Comparison of ENCODE assay signal across 41 cellular contexts in genomic region chr10:48887982-48888381, GRCh38. TPM values are rescaled to one million over a fixed set of nuclear protein-coding genes. Genes with fewer than 3 reads are reported as not detected.
"Had no signal": no experiment of that assay in that cellular context is flagged by ENCODE, and none has a peak within 500 bp of the region (broad histone marks: within the 10 kb centered on the region; RNA-seq: fewer than 3 reads in every experiment).

No MANE protein-coding gene starts in this region.

- H3K36me3 Mint-ChIP-seq: activated CD4-positive, alpha-beta memory T cell treated with anti-CD3 and anti-CD28 coated beads for 36 hours; activated naive CD4-positive, alpha-beta T cell treated with anti-CD3 and anti-CD28 coated beads, Interleukin-2, amount 50 U/mL, for 72 hours; activated naive CD8-positive, alpha-beta T cell treated with anti-CD3 and anti-CD28 coated beads for 36 hours had no signal

- H3K27me3 ChIP-seq: adrenal gland, body of pancreas, brain microvascular endothelial cell had no signal

- H3K4me3 ChIP-seq: adrenal gland, body of pancreas, cardiac muscle cell had no signal

- H3K9me3 ChIP-seq: adrenal gland, body of pancreas had no signal

- H3K9me3 Mint-ChIP-seq: activated B cell treated with CpG ODN at 0.5 μM for 24 hours; activated CD4-positive, alpha-beta memory T cell treated with anti-CD3 and anti-CD28 coated beads for 36 hours; activated CD4-positive, alpha-beta T cell treated with anti-CD3 and anti-CD28 coated beads, Interleukin-2, amount 10 ng/mL, durations not matched to agents 24 days and 14 days; activated CD8-positive, alpha-beta T cell treated with anti-CD3 and anti-CD28 coated beads for 36 hours; activated naive CD4-positive, alpha-beta T cell treated with anti-CD3 and anti-CD28 coated beads for 36 hours; activated naive CD4-positive, alpha-beta T cell treated with anti-CD3 and anti-CD28 coated beads, Interleukin-2, amount 50 U/mL, for 72 hours; activated naive CD8-positive, alpha-beta T cell treated with anti-CD3 and anti-CD28 coated beads for 36 hours; activated T-cell treated with anti-CD3 and anti-CD28 coated beads, Interleukin-2, amount 50 U/mL, for 4 hours; activated T-cell treated with anti-CD3 and anti-CD28 coated beads, Interleukin-2, amount 50 U/mL, for 72 hours; activated T-helper 1 cell treated with anti-CD3 and anti-CD28 coated beads, Interleukin-12 subunit alpha, Interleukin-12 subunit beta, Interleukin-2, Interleukin-4 antibody, amounts not matched to agents 30 ng/mL and 10 ng/mL and 1 ng/mL, durations not matched to agents 14 hours and 24 hours and 36 hours; activated T-helper 17 cell treated with anti-CD3 and anti-CD28 coated beads, Interleukin-2, amount 50 U/mL, for 72 hours; central memory CD8-positive, alpha-beta T cell; T-helper 1 cell treated with Interleukin-12 subunit alpha and Interleukin-12 subunit beta and Interleukin-4 antibody, amounts not matched to agents 30 μg/mL and 1 μg/mL, for 36 hours; T-helper 2 cell treated with Interferon-gamma antibody and Interleukin-4, amounts not matched to agents 5 μg/mL and 100 μg/mL, for 36 hours had no signal

- H3K4me1 Mint-ChIP-seq: activated B cell treated with CpG ODN at 0.5 μM for 24 hours; activated CD4-positive, alpha-beta T cell treated with anti-CD3 and anti-CD28 coated beads, Interleukin-2, amount 10 ng/mL, durations not matched to agents 24 days and 14 days; activated naive CD8-positive, alpha-beta T cell treated with anti-CD3 and anti-CD28 coated beads for 36 hours; activated T-helper 17 cell treated with anti-CD3 and anti-CD28 coated beads, Interleukin-2, amount 50 U/mL, for 72 hours; central memory CD8-positive, alpha-beta T cell had no signal

- H3K36me3 ChIP-seq: adrenal gland, brain microvascular endothelial cell, cardiac muscle cell had no signal

- ATAC-seq: activated CD8-positive, alpha-beta T cell treated with anti-CD3 and anti-CD28 coated beads for 36 hours; activated naive CD4-positive, alpha-beta T cell treated with anti-CD3 and anti-CD28 coated beads, Interleukin-2, amount 50 U/mL, for 72 hours; activated T-cell treated with anti-CD3 and anti-CD28 coated beads, Interleukin-2, amount 50 U/mL, for 4 hours; activated T-cell treated with anti-CD3 and anti-CD28 coated beads, Interleukin-2, amount 50 U/mL, for 72 hours; activated T-helper 17 cell treated with anti-CD3 and anti-CD28 coated beads, Interleukin-2, amount 50 U/mL, for 72 hours; body of pancreas had no signal

- H3K27me3 Mint-ChIP-seq: activated B cell treated with CpG ODN at 0.5 μM for 24 hours; activated CD4-positive, alpha-beta memory T cell treated with anti-CD3 and anti-CD28 coated beads for 36 hours; activated CD4-positive, alpha-beta T cell treated with anti-CD3 and anti-CD28 coated beads, Interleukin-2, amount 10 ng/mL, durations not matched to agents 24 days and 14 days; activated CD8-positive, alpha-beta T cell treated with anti-CD3 and anti-CD28 coated beads for 36 hours; activated naive CD8-positive, alpha-beta T cell treated with anti-CD3 and anti-CD28 coated beads for 36 hours had no signal

- FAIRE-seq: astrocyte, bronchial epithelial cell, TTC549 had no signal

- H3K27ac Mint-ChIP-seq: activated CD4-positive, alpha-beta memory T cell treated with anti-CD3 and anti-CD28 coated beads for 36 hours; activated CD4-positive, alpha-beta T cell treated with anti-CD3 and anti-CD28 coated beads, Interleukin-2, amount 10 ng/mL, durations not matched to agents 24 days and 14 days; activated CD8-positive, alpha-beta T cell treated with anti-CD3 and anti-CD28 coated beads for 36 hours; activated naive CD4-positive, alpha-beta T cell treated with anti-CD3 and anti-CD28 coated beads for 36 hours; activated naive CD4-positive, alpha-beta T cell treated with anti-CD3 and anti-CD28 coated beads, Interleukin-2, amount 50 U/mL, for 72 hours; activated naive CD8-positive, alpha-beta T cell treated with anti-CD3 and anti-CD28 coated beads for 36 hours; activated T-cell treated with anti-CD3 and anti-CD28 coated beads, Interleukin-2, amount 50 U/mL, for 72 hours; activated T-helper 1 cell treated with anti-CD3 and anti-CD28 coated beads, Interleukin-12 subunit alpha, Interleukin-12 subunit beta, Interleukin-2, Interleukin-4 antibody, amounts not matched to agents 30 ng/mL and 10 ng/mL and 1 ng/mL, durations not matched to agents 14 hours and 24 hours and 36 hours; activated T-helper 17 cell treated with anti-CD3 and anti-CD28 coated beads, Interleukin-2, amount 50 U/mL, for 72 hours; T-helper 1 cell treated with Interleukin-12 subunit alpha and Interleukin-12 subunit beta and Interleukin-4 antibody, amounts not matched to agents 30 μg/mL and 1 μg/mL, for 36 hours; T-helper 2 cell treated with Interferon-gamma antibody and Interleukin-4, amounts not matched to agents 5 μg/mL and 100 μg/mL, for 36 hours had no signal

- H3K4me3 Mint-ChIP-seq: activated B cell treated with CpG ODN at 0.5 μM for 24 hours; activated CD4-positive, alpha-beta memory T cell treated with anti-CD3 and anti-CD28 coated beads for 36 hours; activated CD4-positive, alpha-beta T cell treated with anti-CD3 and anti-CD28 coated beads, Interleukin-2, amount 10 ng/mL, durations not matched to agents 24 days and 14 days; activated CD8-positive, alpha-beta T cell treated with anti-CD3 and anti-CD28 coated beads for 36 hours; activated naive CD4-positive, alpha-beta T cell treated with anti-CD3 and anti-CD28 coated beads for 36 hours; activated naive CD8-positive, alpha-beta T cell treated with anti-CD3 and anti-CD28 coated beads for 36 hours; activated T-cell treated with anti-CD3 and anti-CD28 coated beads, Interleukin-2, amount 50 U/mL, for 4 hours; activated T-cell treated with anti-CD3 and anti-CD28 coated beads, Interleukin-2, amount 50 U/mL, for 72 hours; activated T-helper 1 cell treated with anti-CD3 and anti-CD28 coated beads, Interleukin-12 subunit alpha, Interleukin-12 subunit beta, Interleukin-2, Interleukin-4 antibody, amounts not matched to agents 30 ng/mL and 10 ng/mL and 1 ng/mL, durations not matched to agents 14 hours and 24 hours and 36 hours; activated T-helper 17 cell treated with anti-CD3 and anti-CD28 coated beads, Interleukin-2, amount 50 U/mL, for 72 hours; central memory CD8-positive, alpha-beta T cell; T-helper 1 cell treated with Interleukin-12 subunit alpha and Interleukin-12 subunit beta and Interleukin-4 antibody, amounts not matched to agents 30 μg/mL and 1 μg/mL, for 36 hours; T-helper 2 cell treated with Interferon-gamma antibody and Interleukin-4, amounts not matched to agents 5 μg/mL and 100 μg/mL, for 36 hours had no signal

- H3K4me1 ChIP-seq: adrenal gland, body of pancreas had no signal

- DNase-seq: activated B cell treated with CpG ODN at 0.5 μM for 24 hours; activated CD4-positive, alpha-beta memory T cell treated with anti-CD3 and anti-CD28 coated beads for 36 hours; activated CD4-positive, alpha-beta T cell treated with anti-CD3 and anti-CD28 coated beads for 4 hours; activated CD4-positive, alpha-beta T cell treated with anti-CD3 and anti-CD28 coated beads, Interleukin-2, amount 10 ng/mL, durations not matched to agents 24 days and 14 days; activated CD4-positive, alpha-beta T cell treated with anti-CD3 and anti-CD28 coated beads, Interleukin-2, amount 50 U/mL, for 1 hour; activated CD4-positive, alpha-beta T cell treated with anti-CD3 and anti-CD28 coated beads, Interleukin-2, amount 50 U/mL, for 4 hours; activated CD4-positive, CD25-positive, alpha-beta regulatory T cell treated with anti-CD3 and anti-CD28 coated beads, Interleukin-2, amount 50 U/mL, for 72 hours; activated CD8-positive, alpha-beta memory T cell treated with anti-CD3 and anti-CD28 coated beads, Interleukin-2, amount 50 U/mL, for 4 hours; activated CD8-positive, alpha-beta T cell treated with anti-CD3 and anti-CD28 coated beads for 36 hours; activated effector memory CD4-positive, alpha-beta T cell treated with anti-CD3 and anti-CD28 coated beads, Interleukin-2, amount 50 U/mL, for 16 hours; activated gamma-delta T cell treated with Interleukin-2 at 50 U/mL for 16 hours; activated naive CD4-positive, alpha-beta T cell; activated naive CD4-positive, alpha-beta T cell treated with anti-CD3 and anti-CD28 coated beads for 36 hours; activated naive CD4-positive, alpha-beta T cell treated with anti-CD3 and anti-CD28 coated beads, Interleukin-2, amount 50 U/mL, for 16 hours; activated naive CD8-positive, alpha-beta T cell treated with anti-CD3 and anti-CD28 coated beads for 36 hours; activated T-cell treated with anti-CD3 and anti-CD28 coated beads for 4 hours; activated T-cell treated with anti-CD3 and anti-CD28 coated beads, Interleukin-2, amount 50 U/mL, for 1 hour; activated T-cell treated with anti-CD3 and anti-CD28 coated beads, Interleukin-2, amount 50 U/mL, for 4 hours; activated T-cell treated with anti-CD3 and anti-CD28 coated beads, Interleukin-2, amount 50 U/mL, for 72 hours; adrenal gland; amniotic stem cell; aorta; body of pancreas; brain microvascular endothelial cell; caudate nucleus; SW 1271; T-helper 1 cell; T-helper 2 cell; T-helper 9 cell had no signal

- H3K27ac ChIP-seq: adrenal gland, body of pancreas, brain microvascular endothelial cell, cardiac muscle cell, VCaP had no signal

RNA-seq across cellular contexts. Expression of gene LRRC18, which starts 51.7 kb away (rescaled TPM):
- total RNA-seq: activated B cell treated with CpG ODN at 0.5 μM for 24 hours; activated CD4-positive, alpha-beta memory T cell treated with anti-CD3 and anti-CD28 coated beads for 36 hours; activated CD4-positive, alpha-beta T cell treated with anti-CD3 and anti-CD28 coated beads, Interleukin-2, amount 10 ng/mL, durations not matched to agents 24 days and 14 days; activated CD8-positive, alpha-beta memory T cell treated with anti-CD3 and anti-CD28 coated beads for 36 hours; activated CD8-positive, alpha-beta T cell treated with anti-CD3 and anti-CD28 coated beads for 36 hours; activated naive CD4-positive, alpha-beta T cell treated with anti-CD3 and anti-CD28 coated beads for 36 hours; activated naive CD4-positive, alpha-beta T cell treated with anti-CD3 and anti-CD28 coated beads, Interleukin-2, amount 50 U/mL, for 72 hours; activated naive CD8-positive, alpha-beta T cell treated with anti-CD3 and anti-CD28 coated beads for 36 hours; activated T-cell treated with anti-CD3 and anti-CD28 coated beads, Interleukin-2, amount 50 U/mL, for 4 hours; activated T-cell treated with anti-CD3 and anti-CD28 coated beads, Interleukin-2, amount 50 U/mL, for 72 hours; activated T-helper 1 cell treated with anti-CD3 and anti-CD28 coated beads, Interleukin-12 subunit alpha, Interleukin-12 subunit beta, Interleukin-2, Interleukin-4 antibody, amounts not matched to agents 30 ng/mL and 10 ng/mL and 1 ng/mL, durations not matched to agents 14 hours and 24 hours and 36 hours; activated T-helper 17 cell treated with anti-CD3 and anti-CD28 coated beads, Interleukin-2, amount 50 U/mL, for 72 hours; adrenal gland; aorta; astrocyte; body of pancreas; bronchial epithelial cell; cardiac muscle cell had no signal
- polyA plus RNA-seq: adrenal gland, aorta, cardiac muscle cell had no signal
